Comparison of ENCODE assay signal across 8 cellular contexts in genomic region chr5:159965031-159965837, GRCh38. TPM values are rescaled to one million over a fixed set of nuclear protein-coding genes. Genes with fewer than 3 reads are reported as not detected.
DNase-seq lines count a peak whose midpoint lies in the region; ATAC-seq, FAIRE-seq and TF ChIP-seq lines count a peak whose summit lies in the region.

No MANE protein-coding gene starts in this region.

- peaks cover 19% of the 10 kb centered on the region for H3K4me1 Mint-ChIP-seq in neural progenitor cell

- H3K4me1 ChIP-seq in neural progenitor cell, result peaks cover 3% of the 10 kb centered on the region

- no peaks in the 10 kb centered on the region for H3K36me3 ChIP-seq in neural progenitor cell

- no peak overlapping the region for H2AFZ ChIP-seq in neural progenitor cell (replicated peaks)

- H3K27ac Mint-ChIP-seq in neural progenitor cell, result no peak overlapping the region

- H3K4me3 ChIP-seq in WI38 (ENCODE audit: low read depth, low read length), result no peak overlapping the region
- no peak overlapping the region for H3K4me3 ChIP-seq in neural progenitor cell

- DNase-seq in EL (peak; percentile 78), HTR-8/SVneo (ENCODE audit: insufficient read length, low spot score) (peak; percentile 68), fibroblast of peridontal ligament (ENCODE audit: extremely low read depth) (peak; percentile 72), neural progenitor cell (ENCODE audit: low spot score) (peak; percentile 86), frontal cortex (ENCODE audit: low spot score in 2 of 2) (no peak)

- H3F3A ChIP-seq in neural progenitor cell (ENCODE audit: low read depth), result no peaks in the 10 kb centered on the region

- no peak overlapping the region for H3K4me3 Mint-ChIP-seq in neural progenitor cell

- H3K36me3 Mint-ChIP-seq in neural progenitor cell, result no peaks in the 10 kb centered on the region

- H3K4me2 ChIP-seq in neural progenitor cell, result no peak overlapping the region

- no peaks in the 10 kb centered on the region for H3K9me3 Mint-ChIP-seq in neural progenitor cell

- no peaks in the 10 kb centered on the region for H3K79me2 ChIP-seq in neural progenitor cell (ENCODE audit: low read depth)

- H3K27me3 Mint-ChIP-seq in neural progenitor cell (ENCODE audit: insufficient read depth, low read depth), result peaks cover 18% of the 10 kb centered on the region

- H4K20me1 ChIP-seq in neural progenitor cell (ENCODE audit: low read depth), result no peaks in the 10 kb centered on the region

- ATAC-seq in GM19324 (IDR thresholded peaks at IDR 0.05; ENCODE audit: low FRiP score, unreplicated experiment), result no peak
- ATAC-seq in GM18909 (IDR thresholded peaks at IDR 0.05; ENCODE audit: poor library complexity, unreplicated experiment), result no peak

- peak; percentile 44 for FAIRE-seq in HTR-8/SVneo (lab: Jason Lieb, UNC)
- no peak for FAIRE-seq in frontal cortex (lab: Jason Lieb, UNC)

- no peak overlapping the region for H3K9ac ChIP-seq in neural progenitor cell

- no peak overlapping the region for H3K27ac ChIP-seq in neural progenitor cell

- peak; percentile 71 for TF ChIP-seq CTCF in WI38 (IDR thresholded peaks at IDR 0.05; ENCODE audit: low read depth, low read length)
- TF ChIP-seq CTCF in neural progenitor cell (IDR thresholded peaks at IDR 0.05), result peak; percentile 75

- H3K9me3 ChIP-seq in neural progenitor cell (ENCODE audit: low read depth), result no peaks in the 10 kb centered on the region

- H3K27me3 ChIP-seq in neural progenitor cell, result peaks cover 38% of the 10 kb centered on the region

RNA-seq across cellular contexts. Expression of gene TTC1, which starts 43.7 kb away (rescaled TPM):
- total RNA-seq in neural progenitor cell (ENCODE audit: low replicate concordance) (45.2 and 50.0 TPM in 2 replicates), frontal cortex (48.1 TPM)

RNA-seq across cellular contexts. Expression of gene ADRA1B, which starts 49.0 kb away (rescaled TPM):
- total RNA-seq in neural progenitor cell (ENCODE audit: low replicate concordance), result 0.59 TPM in 1 of 2 replicates, not detected in the other
- 1.2 TPM for total RNA-seq in frontal cortex

Comparison
In these comparisons a context has a peak if more than half of its experiments do, and no peak if none do; other contexts are left out.
1. DNase-seq: peak in EL (single experiment), HTR-8/SVneo (single experiment), fibroblast of peridontal ligament (single experiment) and neural progenitor cell (single experiment); none in frontal cortex (0 of 2).